In the genomic region with DNA sequence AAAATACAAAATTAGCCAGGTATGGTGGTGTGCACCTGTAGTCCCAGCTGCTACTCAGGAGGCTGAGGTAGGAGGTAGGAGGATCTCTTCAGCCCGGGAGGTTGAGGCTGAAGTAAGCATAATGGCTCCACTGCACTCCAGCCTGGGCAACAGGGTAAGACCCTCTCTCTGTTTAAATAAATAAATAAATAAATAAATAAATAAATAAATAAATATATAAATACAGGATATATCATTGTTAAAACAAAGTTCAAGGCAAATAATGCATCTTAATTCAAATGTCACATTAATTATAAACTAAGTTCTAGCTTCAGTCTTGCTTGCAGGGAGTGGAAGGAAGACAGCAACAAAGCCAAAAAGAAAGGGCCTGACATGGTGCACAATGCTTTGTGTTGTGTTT, we compare ENCODE assay signal across 8 cellular contexts.
"Had no signal": no experiment of that assay in that cellular context is flagged by ENCODE, and none has a peak within 500 bp of the region (broad histone marks: within the 10 kb centered on the region; RNA-seq: fewer than 3 reads in every experiment).

No MANE protein-coding gene starts in this region.

- DNase-seq: IMR-90, KBM-7, KG1 had no signal

- H3K27ac ChIP-seq: HL-60, KMS-11 had no signal

- H3K4me2 ChIP-seq: KMS-11 had no signal

- FAIRE-seq: HepG2, HTR-8/SVneo, K562 had no signal

- ATAC-seq: HepG2, K562 had no signal

- H3K4me3 ChIP-seq: K562 had no signal
